In genomic region chr4:2443986-2444740, GRCh38 we compare ENCODE assay signal across 2 cellular contexts.
TF ChIP-seq lines count a peak whose summit lies in the region.

No MANE protein-coding gene starts in this region.

TF ChIP-seq in HEK293, 187 proteins besides CTCF, POLR2A, EP300 and RAD21:
- peak; percentile 19; the same call in 1 of the 2 replicates for TF ChIP-seq ZFHX2 (tag by site-specific recombination; conservative IDR thresholded peaks at IDR 0.05)
- no peak for TF ChIP-seq SCRT2 (tag by site-specific recombination; IDR thresholded peaks at IDR 0.05)
TF ChIP-seq in HEK293: peak in this region for 1.

TF ChIP-seq in HepG2, 621 proteins besides CTCF, POLR2A, EP300 and RAD21:
- TF ChIP-seq KLF11 (CRISPR knock-in tag; IDR thresholded peaks at IDR 0.05) (no peak), ZNF75D (CRISPR knock-in tag; IDR thresholded peaks at IDR 0.05; ENCODE audit: borderline replicate concordance) (no peak), ZNF205 (CRISPR knock-in tag; IDR thresholded peaks at IDR 0.05) (no peak), NCOA5 (CRISPR knock-in tag; IDR thresholded peaks at IDR 0.05) (no peak), NONO (IDR thresholded peaks at IDR 0.05) (no peak), NONO (CRISPR knock-in tag; conservative IDR thresholded peaks at IDR 0.05) (no peak), ZNF672 (CRISPR knock-in tag; IDR thresholded peaks at IDR 0.05) (no peak), PTBP1 (IDR thresholded peaks at IDR 0.05; ENCODE audit: low read depth, low read length, poor library complexity, severe bottlenecking) (no peak), TRIM24 (CRISPR knock-in tag; IDR thresholded peaks at IDR 0.05) (no peak), ZNF160 (CRISPR knock-in tag; IDR thresholded peaks at IDR 0.05) (no peak), ZNF512 (CRISPR knock-in tag; IDR thresholded peaks at IDR 0.05) (no peak), ZNF33A (CRISPR knock-in tag; IDR thresholded peaks at IDR 0.05; ENCODE audit: borderline replicate concordance) (no peak)
